Comparison of ENCODE assay signal across 10 cellular contexts in the genomic region with DNA sequence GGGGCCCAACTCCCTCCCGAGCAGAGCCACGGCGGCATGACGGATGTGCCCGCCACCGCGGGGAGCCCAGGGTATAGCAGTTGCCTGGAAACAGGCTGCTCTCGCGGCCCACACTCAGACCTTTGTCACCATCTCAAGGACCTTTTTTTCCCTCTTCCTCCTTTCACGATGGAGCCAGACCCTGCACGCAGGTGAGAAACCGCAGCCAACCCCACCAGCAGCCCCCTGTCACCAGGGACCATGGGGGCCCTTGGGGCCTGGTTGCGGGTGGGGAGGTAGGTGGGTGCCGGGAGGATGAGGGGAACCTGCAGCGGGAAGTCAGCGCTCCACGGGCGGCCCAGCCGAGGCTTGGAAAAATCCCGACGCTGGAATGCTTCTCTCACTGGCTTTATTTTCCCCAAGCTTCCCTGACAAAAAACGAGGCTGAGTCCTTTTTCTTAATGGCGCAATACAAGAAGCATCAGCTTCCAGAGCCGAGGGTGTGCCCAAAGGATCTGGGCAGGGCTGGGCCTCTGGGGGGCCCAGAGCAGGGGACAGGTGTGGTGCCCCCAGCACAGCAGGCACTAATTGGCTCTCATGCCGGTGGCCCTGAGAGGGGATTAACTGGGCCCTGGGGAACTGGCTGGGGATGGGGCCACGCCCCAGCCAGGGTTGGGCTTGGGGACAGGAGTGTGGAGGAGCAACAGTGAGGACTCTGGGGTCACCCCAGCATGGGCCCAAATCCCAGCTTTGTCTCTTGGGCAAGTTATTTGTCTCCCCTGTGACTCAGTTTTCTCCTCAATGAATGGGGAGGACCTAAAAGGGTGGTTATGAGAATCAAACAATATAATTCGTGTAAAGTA. TPM values are rescaled to one million over a fixed set of nuclear protein-coding genes. Genes with fewer than 3 reads are reported as not detected.
A peak's percentile ranks its signal among the peaks of the same experiment; 100 is the strongest.
DNase-seq lines count a peak whose midpoint lies in the region; ATAC-seq and TF ChIP-seq lines count a peak whose summit lies in the region.
"Had no signal": no experiment of that assay in that cellular context is flagged by ENCODE, and none has a peak within 500 bp of the region (broad histone marks: within the 10 kb centered on the region; RNA-seq: fewer than 3 reads in every experiment).

No MANE protein-coding gene starts in this region.

- peaks cover 2 to 29% (median 11%) of the 10 kb centered on the region in 3 donors for H3K4me1 Mint-ChIP-seq in naive B cell

- H3K4me3 ChIP-seq in H7 (ENCODE audit: insufficient read depth, low read depth, low read length), result no peak overlapping the region
- no peak overlapping the region for H3K4me3 ChIP-seq in Peyer's patch
- H3K4me3 ChIP-seq: tibial artery had no signal

- H3K27me3 ChIP-seq in H7 (ENCODE audit: control insufficient read depth, insufficient read depth, low read length), result no peaks in the 10 kb centered on the region
- no peaks in the 10 kb centered on the region for H3K27me3 ChIP-seq in Peyer's patch

- H3K36me3 ChIP-seq in H7 (replicated peaks; ENCODE audit: control insufficient read depth, insufficient read depth, low read length), result no peaks in the 10 kb centered on the region
- no peaks in the 10 kb centered on the region for H3K36me3 ChIP-seq in Peyer's patch
- H3K36me3 ChIP-seq: tibial artery had no signal

- H3K4me3 Mint-ChIP-seq in naive B cell, result no peak overlapping the region

- peaks cover 0 to 4% (median 0%) of the 10 kb centered on the region in 4 donors for H3K4me1 ChIP-seq in Peyer's patch

- no peaks in the 10 kb centered on the region for H3K9me3 ChIP-seq in Peyer's patch
- H3K9me3 ChIP-seq: tibial artery had no signal

- H3K9me3 Mint-ChIP-seq in naive B cell, result no peaks in the 10 kb centered on the region

- H3K27me3 Mint-ChIP-seq in naive B cell, result peaks cover 10 to 22% (median 14%) of the 10 kb centered on the region in 3 donors

- H3K36me3 Mint-ChIP-seq in naive B cell, result no peaks in the 10 kb centered on the region

- no peak overlapping the region for H3K27ac ChIP-seq in Peyer's patch
- H3K27ac ChIP-seq: tibial artery had no signal

- peak; percentile 41 for DNase-seq in COR-L47 (lab: John Stamatoyannopoulos, UW)
- DNase-seq in H7, result peak; percentile 84
- DNase-seq in activated CD8-positive, alpha-beta memory T cell treated with anti-CD3 and anti-CD28 coated beads, Interleukin-2, amount 50 U/mL, for 4 hours, result peak; percentile 39
- DNase-seq in naive B cell, result no peak
- no peak for DNase-seq in germinal center (ENCODE audit: low spot score)
- DNase-seq in Peyer's patch, result no peak
- DNase-seq: tibial artery had no signal

- peak overlapping the region in 1 of 6 donors; percentile 36 for H3K27ac Mint-ChIP-seq in naive B cell

- ATAC-seq in naive B cell (ENCODE audit: low read depth in 2 of 2) (peak; percentile 48 to 50), GM18868 (IDR thresholded peaks at IDR 0.05; ENCODE audit: unreplicated experiment) (no peak), HG03108 (IDR thresholded peaks at IDR 0.05; ENCODE audit: unreplicated experiment) (no peak)
- ATAC-seq: Panc1 had no signal

- TF ChIP-seq POLR2A in Peyer's patch (IDR thresholded peaks at IDR 0.05), result no peak

- TF ChIP-seq CTCF in Peyer's patch (IDR thresholded peaks at IDR 0.05), result no peak

RNA-seq across cellular contexts. Expression of a gene that starts 23.9 kb away (rescaled TPM):
- 26.6 and 28.1 TPM in 2 replicates for total RNA-seq in H7 (2014; rRNA removed; shearing (Covaris generic))
- polyA plus RNA-seq in naive B cell (ENCODE audit: low read depth in 6 of 6), result 1 to 10 TPM in 5 of 6 donors, not detected in 1; 1.3 to 4.2 (median 1.5) TPM
- total RNA-seq in Peyer's patch, result 100 to 1,000 TPM in 2 of 4 donors, 10 to 100 TPM in 2; 44.6 to 134 (median 109) TPM

Comparison
In these comparisons a context has a peak if more than half of its experiments do, and no peak if none do; other contexts are left out.
1. DNase-seq: peak in COR-L47 (single experiment), H7 (single experiment) and activated CD8-positive, alpha-beta memory T cell treated with anti-CD3 and anti-CD28 coated beads, Interleukin-2, amount 50 U/mL, for 4 hours (single experiment); none in naive B cell (single experiment), germinal center (single experiment) and Peyer's patch (0 of 3).
2. ATAC-seq: peak in naive B cell (2 of 2); none in GM18868 (single experiment) and HG03108 (single experiment).